7 cellular contexts compared by ENCODE assay signal in the genomic region with DNA sequence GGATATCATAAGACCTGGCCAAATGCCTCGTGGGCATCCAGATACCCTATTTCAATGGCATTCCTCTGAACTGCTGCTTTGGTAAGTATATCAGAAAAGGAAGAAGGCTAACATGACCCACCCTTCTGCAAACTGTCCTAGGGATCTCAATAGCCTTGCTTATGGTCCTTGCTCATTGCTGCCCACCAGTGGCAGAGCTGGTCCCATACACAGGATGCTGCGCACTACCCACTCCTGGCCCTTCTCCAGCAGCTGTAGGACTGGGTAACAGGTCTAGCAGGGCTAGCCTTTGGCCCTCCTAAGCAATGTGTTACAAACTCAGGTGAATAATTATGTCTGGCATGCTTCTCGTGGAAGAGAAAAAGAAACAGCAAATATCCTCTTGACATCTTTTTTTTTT.
A peak's percentile ranks its signal among the peaks of the same experiment; 100 is the strongest.
DNase-seq lines count a peak whose midpoint lies in the region; ATAC-seq, FAIRE-seq and TF ChIP-seq lines count a peak whose summit lies in the region.

No MANE protein-coding gene starts in this region.

- no peaks in the 10 kb centered on the region for H3K36me3 ChIP-seq in H1 (ENCODE audit: control insufficient read depth in 2 of 4, insufficient read depth in 4 of 4, low read length in 3 of 4)

- TF ChIP-seq EP300 in H1 (IDR thresholded peaks at IDR 0.05; ENCODE audit: borderline replicate concordance in 1 of 2, low read depth in 2 of 2, low read length in 2 of 2) = no peak

- no peaks in the 10 kb centered on the region for H4K20me1 ChIP-seq in H1 (replicated peaks in 1 of 2; ENCODE audit: control insufficient read depth in 1 of 2, insufficient read depth in 2 of 2, low read length in 2 of 2)

- H2BK12ac ChIP-seq in H1 (ENCODE audit: low read depth, low read length) = no peak overlapping the region

- no peak overlapping the region for H2AK5ac ChIP-seq in H1 (ENCODE audit: low read depth, low read length)

- no peaks in the 10 kb centered on the region for H3K27me3 ChIP-seq in H1 (replicated peaks in 1 of 4; ENCODE audit: control insufficient read depth in 3 of 4, extremely low read depth in 1 of 4, insufficient read depth in 3 of 4, low read length in 3 of 4)

- no peaks in the 10 kb centered on the region for H3K23me2 ChIP-seq in H1 (ENCODE audit: low read depth, low read length)

- TF ChIP-seq RAD21 in H1 (IDR thresholded peaks at IDR 0.05 in 1 of 2, conservative IDR thresholded peaks at IDR 0.05 in 1 of 2; ENCODE audit: low read depth in 2 of 2, low read length in 2 of 2) = peak; percentile 73 to 87

- no peak overlapping the region for H3K4me2 ChIP-seq in H1 (ENCODE audit: insufficient read depth in 1 of 2, low read depth in 2 of 2, low read length in 2 of 2)

- peaks cover 6 to 10% (median 9%) of the 10 kb centered on the region in 4 experiments for H3K4me1 ChIP-seq in H1 (replicated peaks in 1 of 4; ENCODE audit: control insufficient read depth in 3 of 4, insufficient read depth in 4 of 4, low read length in 3 of 4)

- H3K9me3 ChIP-seq in H1 (ENCODE audit: insufficient read depth in 2 of 2, low read depth in 1 of 2, low read length in 1 of 2) = no peaks in the 10 kb centered on the region

- H3K79me1 ChIP-seq in H1 (ENCODE audit: low read depth, low read length) = no peaks in the 10 kb centered on the region

- no peak overlapping the region for H3K14ac ChIP-seq in H1 (ENCODE audit: insufficient read length)

- H2BK20ac ChIP-seq in H1 (ENCODE audit: low read length) = no peak overlapping the region

- WGBS in H1 (ENCODE audit: extremely low coverage in 1 of 2, insufficient coverage in 1 of 2, insufficient read length in 1 of 2, insufficient replicate concordance in 2 of 2, low coverage in 1 of 2, low lambda C conversion rate in 2 of 2, missing lambda C conversion rate in 1 of 2), 2 experiments = 60% methylated on average over 3 of the region's 3 CpGs; no CpG with 5 or more reads in 1 of the 2 experiments

- peak; percentile 49 for ATAC-seq in GM21529 (IDR thresholded peaks at IDR 0.05; ENCODE audit: unreplicated experiment)

- H3K56ac ChIP-seq in H1 (replicated peaks; ENCODE audit: insufficient read length, low read depth, low read length) = no peak overlapping the region

- H4K5ac ChIP-seq in H1 (ENCODE audit: insufficient read length, low read depth, low read length) = no peak overlapping the region

- CTCF ChIA-PET in H1 (lab: Charles Lee; ENCODE audit: partially characterized antibody) = interaction anchor here (0.6 to 2.7 kb wide), 42 partner anchors 9 to 1896 kb away, joined by 3 to 12 read pairs (median 4); no protein-coding TSS in a partner anchor

- no peaks in the 10 kb centered on the region for H3K79me2 ChIP-seq in H1 (ENCODE audit: control insufficient read depth in 1 of 2, insufficient read depth in 2 of 2, low read length in 2 of 2)

- no peak overlapping the region for H2AFZ ChIP-seq in H1 (ENCODE audit: low read length)

- H2BK5ac ChIP-seq in H1 (ENCODE audit: low read depth, low read length) = no peak overlapping the region

- peak; percentile 86 to 94 (median 93) for TF ChIP-seq CTCF in H1 (IDR thresholded peaks at IDR 0.05; ENCODE audit: control extremely low read depth in 1 of 3, insufficient read depth in 1 of 3, low read depth in 1 of 3, low read length in 3 of 3)

- no peak overlapping the region for H4K8ac ChIP-seq in H1 (ENCODE audit: extremely low read depth, insufficient read depth, low read length)

- DNase-seq in DMS53 treated with DMSO at 0.1 percent for 48 hours (lab: John Stamatoyannopoulos, UW; ENCODE audit: unreplicated experiment) = peak; percentile 61
- peak; percentile 61 for DNase-seq in NCI-H748 (lab: John Stamatoyannopoulos, UW; ENCODE audit: unreplicated experiment)
- DNase-seq in H1 (ENCODE audit: low read depth in 1 of 2, low spot score in 2 of 2) = peak in 1 of 2 experiments; percentile 66
- peak in 37 of 56 donors; percentile 3 to 75 (median 42) for DNase-seq in nucleus accumbens (lab: John Stamatoyannopoulos, UW)
- DNase-seq in activated naive CD4-positive, alpha-beta T cell treated with anti-CD3 and anti-CD28 coated beads, Interleukin-2, amount 50 U/mL, for 16 hours = no peak
- no peak for DNase-seq in GM19240 (ENCODE audit: insufficient read length, low spot score)

- H2BK120ac ChIP-seq in H1 (replicated peaks; ENCODE audit: low read depth, low read length) = no peak overlapping the region

- no peak overlapping the region for H3K4ac ChIP-seq in H1 (replicated peaks; ENCODE audit: insufficient read length, low read depth, low read length)

- no peak overlapping the region for H2BK15ac ChIP-seq in H1 (ENCODE audit: low read length)

- H3K18ac ChIP-seq in H1 (ENCODE audit: extremely low read depth, low read length) = no peak overlapping the region

- FAIRE-seq in H1 (lab: Jason Lieb, UNC) = peak; percentile 82

- no peak overlapping the region for H3K27ac ChIP-seq in H1 (ENCODE audit: low read depth, low read length)

- no peak for TF ChIP-seq POLR2A in H1 (IDR thresholded peaks at IDR 0.05; ENCODE audit: control extremely low read depth in 1 of 2, low read depth in 2 of 2, low read length in 2 of 2)

- POLR2A ChIA-PET in H1 (lab: Charles Lee; ENCODE audit: partially characterized antibody) = no interaction called here

- H3K4me3 ChIP-seq in H1 (ENCODE audit: extremely low read depth in 1 of 4, insufficient read depth in 2 of 4, low read depth in 3 of 4, low read length in 4 of 4) = no peak overlapping the region

- H3K9ac ChIP-seq in H1 (replicated peaks in 1 of 4; ENCODE audit: extremely low read depth in 1 of 4, low read depth in 3 of 4, low read length in 3 of 4) = no peak overlapping the region

- no peak overlapping the region for H3K23ac ChIP-seq in H1 (ENCODE audit: insufficient read length)

- no peak overlapping the region for H4K91ac ChIP-seq in H1 (replicated peaks; ENCODE audit: insufficient read length, low read length)

TF ChIP-seq in H1, 55 proteins besides CTCF, POLR2A, EP300 and RAD21:
- TF ChIP-seq CBX5 (IDR thresholded peaks at IDR 0.05; ENCODE audit: low read depth, low read length) = no peak
- no peak for TF ChIP-seq TCF12 (IDR thresholded peaks at IDR 0.05; ENCODE audit: low read depth, low read length)
- no peak for TF ChIP-seq RFX5 (IDR thresholded peaks at IDR 0.05; ENCODE audit: borderline replicate concordance, low read depth, low read length)
- no peak for TF ChIP-seq SIRT6 (IDR thresholded peaks at IDR 0.05; ENCODE audit: low read length)

Comparison
In these comparisons a context has a peak if more than half of its experiments do, and no peak if none do; other contexts are left out.
1. DNase-seq: peak in DMS53 treated with DMSO at 0.1 percent for 48 hours (single experiment), NCI-H748 (single experiment) and nucleus accumbens (37 of 56); none in activated naive CD4-positive, alpha-beta T cell treated with anti-CD3 and anti-CD28 coated beads, Interleukin-2, amount 50 U/mL, for 16 hours (single experiment) and GM19240 (single experiment).